8 cellular contexts compared by ENCODE assay signal in genomic region chr6:11172501-11173337, GRCh38. TPM values are rescaled to one million over a fixed set of nuclear protein-coding genes. Genes with fewer than 3 reads are reported as not detected.
DNase-seq lines count a peak whose midpoint lies in the region; ATAC-seq lines count a peak whose summit lies in the region.

No MANE protein-coding gene starts in this region.

- no peaks in the 10 kb centered on the region for H3K36me3 Mint-ChIP-seq in activated naive CD4-positive, alpha-beta T cell treated with anti-CD3 and anti-CD28 coated beads, Interleukin-2, amount 50 U/mL, for 72 hours

- DNase-seq in DMS53 treated with DMSO at 0.1 percent for 48 hours (lab: John Stamatoyannopoulos, UW; ENCODE audit: unreplicated experiment) (peak; percentile 46), HK-2 (ENCODE audit: unreplicated experiment) (peak; percentile 51), SK-N-DZ (ENCODE audit: low spot score) (peak; percentile 60), left cardiac atrium (peak; percentile 76), sciatic nerve (ENCODE audit: low spot score) (peak; percentile 86), NCI-H1092 treated with DMSO at 0.1 percent for 48 hours (lab: John Stamatoyannopoulos, UW) (no peak)
- peak; percentile 64 to 84 for DNase-seq in activated naive CD4-positive, alpha-beta T cell treated with anti-CD3 and anti-CD28 coated beads, Interleukin-2, amount 50 U/mL, for 72 hours (ENCODE audit: low spot score in 2 of 2)

- ATAC-seq in activated naive CD4-positive, alpha-beta T cell treated with anti-CD3 and anti-CD28 coated beads, Interleukin-2, amount 50 U/mL, for 72 hours: peak; percentile 58 to 63
- ATAC-seq in left cardiac atrium (peak; percentile 65 to 67), sciatic nerve (peak; percentile 77), HG02840 (IDR thresholded peaks at IDR 0.05; ENCODE audit: low FRiP score, unreplicated experiment) (no peak)

- intact Hi-C loops in left cardiac atrium (cut with DNase I) (loop anchor here (5.0 to 10.0 kb wide), 2 partner anchors 60 to 322 kb away; partner anchors contain the start of gene NEDD9 (in 1 of the 2)), sciatic nerve (cut with DNase I) (no loop called here)

- no peaks in the 10 kb centered on the region for H3K9me3 Mint-ChIP-seq in activated naive CD4-positive, alpha-beta T cell treated with anti-CD3 and anti-CD28 coated beads, Interleukin-2, amount 50 U/mL, for 72 hours

- H3K27ac Mint-ChIP-seq in activated naive CD4-positive, alpha-beta T cell treated with anti-CD3 and anti-CD28 coated beads, Interleukin-2, amount 50 U/mL, for 72 hours: peak overlapping the region in 1 of 2 donors; percentile 38

RNA-seq across cellular contexts. Expression of gene NEDD9, which starts 59.7 kb away (rescaled TPM):
- 0.14 and 0.31 TPM in 2 replicates for polyA plus RNA-seq in SK-N-DZ (2014; cell fraction: cytosol; rRNA removed)
- polyA plus RNA-seq in SK-N-DZ (2014; cell fraction: nucleus; rRNA removed): 0.13 and 0.14 TPM in 2 replicates
- total RNA-seq in activated naive CD4-positive, alpha-beta T cell treated with anti-CD3 and anti-CD28 coated beads, Interleukin-2, amount 50 U/mL, for 72 hours: 10 to 100 TPM; 11.0 to 24.4 TPM
- total RNA-seq in left cardiac atrium (10 to 100 TPM; 34.0 to 42.9 TPM), sciatic nerve (55.4 TPM)
